Comparison of ENCODE assay signal across 37 cellular contexts in genomic region chr1:33021567-33022431, GRCh38. TPM values are rescaled to one million over a fixed set of nuclear protein-coding genes. Genes with fewer than 3 reads are reported as not detected.
DNase-seq lines count a peak whose midpoint lies in the region; ATAC-seq, FAIRE-seq and TF ChIP-seq lines count a peak whose summit lies in the region.
"Had no signal": no experiment of that assay in that cellular context is flagged by ENCODE, and none has a peak within 500 bp of the region (broad histone marks: within the 10 kb centered on the region; RNA-seq: fewer than 3 reads in every experiment).

No MANE protein-coding gene starts in this region.

- TSS peak; percentile 13 for BruUV-seq in A673 (replicated peaks; lab: Mats Ljungman, UMichigan)

- CTCF ChIA-PET in A673 (lab: Charles Lee), result interaction anchor here (0.5 kb wide), 1 partner anchor 501 kb away, joined by 4 read pairs; no protein-coding TSS in a partner anchor
- CTCF ChIA-PET in CD8-positive, alpha-beta T cell (lab: Charles Lee), result interaction anchor here (0.6 kb wide), 1 partner anchor 69 kb away, joined by 3 read pairs; no protein-coding TSS in a partner anchor

- peak overlapping the region; percentile 18 for H3K27ac Mint-ChIP-seq in CD8-positive, alpha-beta T cell
- H3K27ac Mint-ChIP-seq: activated naive CD8-positive, alpha-beta T cell treated with anti-CD3 and anti-CD28 coated beads, Interleukin-2, amount 10 ng/mL, durations not matched to agents 7 days and 5 days; HFFc6 had no signal

- no peak overlapping the region for H3K9ac ChIP-seq in mucosa of rectum (ENCODE audit: low read depth in 1 of 2, low read length in 2 of 2)

- H3K9me3 ChIP-seq in A673 (ENCODE audit: low read depth, low read length, poor library complexity, severe bottlenecking) (no peaks in the 10 kb centered on the region), mucosa of rectum (ENCODE audit: control insufficient read depth in 2 of 2, low read length in 2 of 2) (no peaks in the 10 kb centered on the region)
- no peaks in the 10 kb centered on the region for H3K9me3 ChIP-seq in CD8-positive, alpha-beta T cell (ENCODE audit: low read length)
- H3K9me3 ChIP-seq: left ventricle myocardium inferior, suprapubic skin, upper lobe of right lung had no signal

- H3K36me3 Mint-ChIP-seq in CD8-positive, alpha-beta T cell, result peaks cover 70% of the 10 kb centered on the region

- ATAC-seq in CD8-positive, alpha-beta T cell, result no peak
- ATAC-seq in HG03196 (IDR thresholded peaks at IDR 0.05; ENCODE audit: unreplicated experiment), result no peak
- ATAC-seq: naive thymus-derived CD8-positive, alpha-beta T cell; upper lobe of right lung had no signal

- H3K4me1 ChIP-seq in A673 (ENCODE audit: insufficient read depth, low read length, poor library complexity, severe bottlenecking) (peaks cover 21% of the 10 kb centered on the region), mucosa of rectum (ENCODE audit: control insufficient read depth in 2 of 2, insufficient read depth in 2 of 2, low read length in 2 of 2) (peaks cover 29 to 32% of the 10 kb centered on the region in 2 donors)
- peaks cover 4% of the 10 kb centered on the region for H3K4me1 ChIP-seq in CD8-positive, alpha-beta T cell (ENCODE audit: insufficient read depth, low read length)
- H3K4me1 ChIP-seq: upper lobe of right lung had no signal

- TF ChIP-seq CTCF in A673 (conservative IDR thresholded peaks at IDR 0.05; ENCODE audit: low read depth, low read length), result no peak
- no peak for TF ChIP-seq CTCF in CD8-positive, alpha-beta T cell (IDR thresholded peaks at IDR 0.05)
- TF ChIP-seq CTCF in bronchial epithelial cell (IDR thresholded peaks at IDR 0.05; ENCODE audit: insufficient read depth, low read length, severe bottlenecking), result no peak

- H3K4me3 ChIP-seq in A673 (ENCODE audit: low read depth, low read length, poor library complexity, severe bottlenecking), result no peak overlapping the region
- H3K4me3 ChIP-seq in CD8-positive, alpha-beta T cell (ENCODE audit: low read depth, low read length), result no peak overlapping the region
- H3K4me3 ChIP-seq in bronchial epithelial cell (ENCODE audit: low read depth, low read length), result no peak overlapping the region
- no peak overlapping the region for H3K4me3 ChIP-seq in mucosa of rectum (ENCODE audit: low read length in 2 of 2)
- H3K4me3 ChIP-seq: left ventricle myocardium inferior, PC-9, suprapubic skin, upper lobe of right lung had no signal

- H3K27me3 ChIP-seq in A673 (replicated peaks; ENCODE audit: insufficient read depth, low read depth, low read length, poor library complexity) (no peaks in the 10 kb centered on the region), bronchial epithelial cell (ENCODE audit: control insufficient read depth, insufficient read depth, low read length) (no peaks in the 10 kb centered on the region), mucosa of rectum (ENCODE audit: control insufficient read depth in 2 of 2, insufficient read depth in 2 of 2, low read length in 2 of 2) (no peaks in the 10 kb centered on the region)
- H3K27me3 ChIP-seq in CD8-positive, alpha-beta T cell (ENCODE audit: insufficient read depth, low read length), result no peaks in the 10 kb centered on the region
- H3K27me3 ChIP-seq: suprapubic skin, upper lobe of right lung had no signal

- H3K27ac ChIP-seq in A673 (ENCODE audit: low read depth, low read length, poor library complexity, severe bottlenecking) (no peak overlapping the region), mucosa of rectum (ENCODE audit: low read depth in 2 of 2, low read length in 2 of 2) (peak overlapping the region; percentile 46 to 61)
- no peak overlapping the region for H3K27ac ChIP-seq in CD8-positive, alpha-beta T cell (ENCODE audit: low read depth, low read length)
- H3K27ac ChIP-seq: HL-60, left ventricle myocardium inferior, PC-9, suprapubic skin, upper lobe of right lung had no signal

- H3K9me3 Mint-ChIP-seq in CD8-positive, alpha-beta T cell, result no peaks in the 10 kb centered on the region
- H3K9me3 Mint-ChIP-seq: activated naive CD8-positive, alpha-beta T cell treated with anti-CD3 and anti-CD28 coated beads, Interleukin-2, amount 10 ng/mL, durations not matched to agents 7 days and 5 days; CD14-positive monocyte; HFFc6; naive thymus-derived CD8-positive, alpha-beta T cell; T-helper 2 cell treated with Interferon-gamma antibody and Interleukin-4, amounts not matched to agents 5 μg/mL and 100 μg/mL, for 36 hours had no signal

- FAIRE-seq in bronchial epithelial cell (lab: Jason Lieb, UNC), result peak; percentile 70
- FAIRE-seq: astrocyte, GM19239, islet of Langerhans had no signal

- H3K36me3 ChIP-seq in A673 (ENCODE audit: insufficient read depth, low read length, poor library complexity, severe bottlenecking) (peaks cover 52% of the 10 kb centered on the region), bronchial epithelial cell (ENCODE audit: control insufficient read depth, insufficient read depth, low read length) (peaks cover 21% of the 10 kb centered on the region), mucosa of rectum (ENCODE audit: control insufficient read depth in 2 of 2, insufficient read depth in 2 of 2, low read length in 2 of 2) (peaks cover 44 to 53% of the 10 kb centered on the region in 2 donors)
- peaks cover 38% of the 10 kb centered on the region for H3K36me3 ChIP-seq in CD8-positive, alpha-beta T cell (ENCODE audit: insufficient read depth, low read length)

- no peak for DNase-seq in A673 (ENCODE audit: low spot score)
- DNase-seq in CD8-positive, alpha-beta T cell, result no peak
- no peak for DNase-seq in bronchial epithelial cell (ENCODE audit: low read depth)
- no peak for DNase-seq in KG1 (lab: John Stamatoyannopoulos, UW)
- DNase-seq in Ammon's horn (ENCODE audit: low spot score), result no peak
- DNase-seq: activated CD4-positive, alpha-beta T cell treated with anti-CD3 and anti-CD28 coated beads, Interleukin-2, amount 50 U/mL, for 48 hours; activated CD4-positive, CD25-positive, alpha-beta regulatory T cell treated with anti-CD3 and anti-CD28 coated beads, Interleukin-2, amount 50 U/mL, for 72 hours; activated CD8-positive, alpha-beta memory T cell treated with anti-CD3 and anti-CD28 coated beads, Interleukin-2, amount 50 U/mL, for 4 hours; activated naive CD8-positive, alpha-beta T cell treated with anti-CD3 and anti-CD28 coated beads, Interleukin-2, amount 10 ng/mL, durations not matched to agents 7 days and 5 days; caudate nucleus; cortex of kidney; DND-41; effector memory CD4-positive, alpha-beta T cell; GF-D8; GOT3; HFFc6; Karpas-422; left ventricle myocardium inferior; naive thymus-derived CD8-positive, alpha-beta T cell; NCI-H1417; NCI-H2029 treated with DMSO at 0.1 percent for 48 hours; NCI-H526; occipital lobe; PC-9; SHP77; stimulated activated CD4-positive, alpha-beta T cell treated with anti-CD3 and anti-CD28 coated beads, Interleukin-15, amount 100 ng/mL, for 24 hours; stimulated activated CD4-positive, alpha-beta T cell treated with anti-CD3 and anti-CD28 coated beads, Interleukin-4, amount 100 ng/mL, for 4 hours; upper lobe of right lung had no signal

- POLR2A ChIA-PET in A673 (lab: Charles Lee; ENCODE audit: low non-redundant PET), result no interaction called here
- POLR2A ChIA-PET in CD8-positive, alpha-beta T cell (lab: Charles Lee), result interaction anchor here (0.6 kb wide), 1 partner anchor 29 kb away, joined by 5 read pairs; no protein-coding TSS in a partner anchor

- no peak overlapping the region for H3K4me3 Mint-ChIP-seq in CD8-positive, alpha-beta T cell
- H3K4me3 Mint-ChIP-seq: activated naive CD8-positive, alpha-beta T cell treated with anti-CD3 and anti-CD28 coated beads, Interleukin-2, amount 10 ng/mL, durations not matched to agents 7 days and 5 days; CD14-positive monocyte; HFFc6; naive thymus-derived CD8-positive, alpha-beta T cell; T-helper 2 cell treated with Interferon-gamma antibody and Interleukin-4, amounts not matched to agents 5 μg/mL and 100 μg/mL, for 36 hours had no signal

- H3K27me3 Mint-ChIP-seq in CD8-positive, alpha-beta T cell (ENCODE audit: low read depth), result no peaks in the 10 kb centered on the region
- H3K27me3 Mint-ChIP-seq: activated naive CD8-positive, alpha-beta T cell treated with anti-CD3 and anti-CD28 coated beads, Interleukin-2, amount 10 ng/mL, durations not matched to agents 7 days and 5 days; naive thymus-derived CD8-positive, alpha-beta T cell had no signal

- intact Hi-C loops in A673 (cut with micrococcal nuclease; ENCODE audit: unreplicated experiment), result no loop called here
- intact Hi-C loops in CD8-positive, alpha-beta T cell (cut with DNase I, micrococcal nuclease), result no loop called here

- H3K4me1 Mint-ChIP-seq in CD8-positive, alpha-beta T cell (ENCODE audit: low read depth), result peaks cover 11% of the 10 kb centered on the region

RNA-seq across cellular contexts. Expression of gene AK2, which starts 14.9 kb away (rescaled TPM):
- total RNA-seq in A673 (2021), result 196 and 208 TPM in 2 replicates
- 10 to 100 TPM; 24.3 to 24.9 TPM for total RNA-seq in CD8-positive, alpha-beta T cell
- total RNA-seq in bronchial epithelial cell, result 81.9 and 173 TPM in 2 replicates

RNA-seq across cellular contexts. Expression of gene RNF19B, which starts 57.2 kb away (rescaled TPM):
- 14.3 and 14.5 TPM in 2 replicates for total RNA-seq in A673 (2021)
- 10 to 100 TPM; 43.9 to 44.6 TPM for total RNA-seq in CD8-positive, alpha-beta T cell
- 19.2 and 32.6 TPM in 2 replicates for total RNA-seq in bronchial epithelial cell

RNA-seq across cellular contexts. Expression of gene AZIN2, which starts 59.2 kb away (rescaled TPM):
- total RNA-seq in A673 (2021), result 3.6 and 4.6 TPM in 2 replicates
- total RNA-seq in CD8-positive, alpha-beta T cell, result 1 to 10 TPM; 3.5 to 4.1 TPM
- 1.3 and 1.5 TPM in 2 replicates for total RNA-seq in bronchial epithelial cell

Comparison
In these comparisons a context has a peak if more than half of its experiments do, and no peak if none do; other contexts are left out.
1. H3K27ac ChIP-seq: peak in mucosa of rectum (2 of 2); none in A673 (single experiment) and CD8-positive, alpha-beta T cell (single experiment).